ENCODE assay signal across 9 cellular contexts in genomic region chr17:42072323-42073187, GRCh38. TPM values are rescaled to one million over a fixed set of nuclear protein-coding genes. Genes with fewer than 3 reads are reported as not detected.
A peak's percentile ranks its signal among the peaks of the same experiment; 100 is the strongest.
DNase-seq lines count a peak whose midpoint lies in the region; ATAC-seq and TF ChIP-seq lines count a peak whose summit lies in the region.
"Had no signal": no experiment of that assay in that cellular context is flagged by ENCODE, and none has a peak within 500 bp of the region (broad histone marks: within the 10 kb centered on the region; RNA-seq: fewer than 3 reads in every experiment).

No MANE protein-coding gene starts in this region.

- no peak overlapping the region for H2BK5ac ChIP-seq in mesendoderm (ENCODE audit: low read length)

- no peak overlapping the region for H4K8ac ChIP-seq in mesendoderm (ENCODE audit: low read depth, low read length)

- CTCF ChIA-PET in mammary epithelial cell (lab: Charles Lee; ENCODE audit: low non-redundant PET), result no interaction called here

- H3K23ac ChIP-seq in mesendoderm (ENCODE audit: low read length), result no peak overlapping the region

- peak overlapping the region; percentile 28 for H2AFZ ChIP-seq in mammary epithelial cell (ENCODE audit: low read depth, low read length)

- H2BK15ac ChIP-seq in mesendoderm (replicated peaks; ENCODE audit: low read depth), result no peak overlapping the region

- ATAC-seq in HG03442 (IDR thresholded peaks at IDR 0.05; ENCODE audit: unreplicated experiment) (no peak), GM18909 (IDR thresholded peaks at IDR 0.05; ENCODE audit: poor library complexity, unreplicated experiment) (no peak)

- H3K4me1 ChIP-seq in HUES64 (ENCODE audit: insufficient read depth, low read length), result peaks cover 6% of the 10 kb centered on the region
- H3K4me1 ChIP-seq in mammary epithelial cell (ENCODE audit: insufficient read depth, low read length), result peaks cover 4% of the 10 kb centered on the region
- peaks cover 2% of the 10 kb centered on the region for H3K4me1 ChIP-seq in mesendoderm (ENCODE audit: control insufficient read depth, low read depth, low read length)

- H3K9ac ChIP-seq in HUES64 (ENCODE audit: low read depth, low read length) (0 out of 2 replicates have a peak overlapping the region, but pooled peaks have one; percentile 51), mammary epithelial cell (ENCODE audit: insufficient read depth, low read length) (no peak overlapping the region), mesendoderm (ENCODE audit: low read length) (peak overlapping the region; percentile 31)

- peaks cover 7% of the 10 kb centered on the region; the same call in 1 of the 2 replicates for H3K27me3 ChIP-seq in HUES64 (ENCODE audit: insufficient read depth, low read length)
- H3K27me3 ChIP-seq in mammary epithelial cell (ENCODE audit: insufficient read depth, low read length), result peaks cover 7% of the 10 kb centered on the region
- no peaks in the 10 kb centered on the region for H3K27me3 ChIP-seq in mesendoderm (ENCODE audit: insufficient read depth, low read length, poor library complexity)

- H3K79me2 ChIP-seq in mammary epithelial cell (ENCODE audit: insufficient read depth, low read length) (no peaks in the 10 kb centered on the region), mesendoderm (ENCODE audit: control insufficient read depth, insufficient read depth, low read length) (no peaks in the 10 kb centered on the region)

- H2BK120ac ChIP-seq in mesendoderm (ENCODE audit: low read depth, low read length), result no peak overlapping the region

- in situ Hi-C loops in mammary epithelial cell (cut with MboI; ENCODE audit: low sequenced_read_pairs in 2 of 2), result no loop called here

- 4% methylated on average over 66 of the region's 67 CpGs for WGBS in HUES64
- 11% methylated on average over 6 of the region's 67 CpGs for WGBS in mammary epithelial cell (ENCODE audit: low coverage, missing lambda C conversion rate)
- WGBS in mesendoderm (ENCODE audit: extremely low coverage, insufficient coverage, low lambda C conversion rate), result no CpG with 5 or more reads among the region's 67 CpGs

- no peak overlapping the region for H2AK5ac ChIP-seq in mesendoderm (ENCODE audit: low read length)

- no peaks in the 10 kb centered on the region for H3K9me3 ChIP-seq in HUES64 (ENCODE audit: insufficient read depth, low read depth, low read length)
- no peaks in the 10 kb centered on the region for H3K9me3 ChIP-seq in mammary epithelial cell (replicated peaks; ENCODE audit: insufficient read depth, low read length)

- intact Hi-C loops in mammary epithelial cell (cut with micrococcal nuclease), result no loop called here

- H3K79me1 ChIP-seq in mesendoderm (ENCODE audit: low read length), result no peaks in the 10 kb centered on the region

- H4K5ac ChIP-seq in mesendoderm (ENCODE audit: low read length), result no peak overlapping the region

- no peak overlapping the region for H3K27ac ChIP-seq in HUES64 (ENCODE audit: low read depth, low read length)
- H3K27ac ChIP-seq in mammary epithelial cell (ENCODE audit: insufficient read depth, low read depth, low read length), result no peak overlapping the region
- no peak overlapping the region for H3K27ac ChIP-seq in mesendoderm (ENCODE audit: low read depth, low read length)

- TF ChIP-seq CTCF in mammary epithelial cell (conservative IDR thresholded peaks at IDR 0.05 in 1 of 2, IDR thresholded peaks at IDR 0.05 in 1 of 2; ENCODE audit: extremely low read depth in 1 of 2, insufficient read depth in 1 of 2, low read depth in 1 of 2, low read length in 2 of 2), result no peak

- dilution Hi-C loops in mammary epithelial cell (cut with HindIII; ENCODE audit: low sequenced_read_pairs), result no loop called here

- no peaks in the 10 kb centered on the region for H4K20me1 ChIP-seq in mammary epithelial cell (ENCODE audit: insufficient read depth, low read length)

- no TSS peak for BruUV-seq in mammary epithelial cell (replicated peaks; lab: Mats Ljungman, UMichigan)

- H3K4me3 ChIP-seq in HUES64 (ENCODE audit: low read length), result peak overlapping the region; percentile 71
- H3K4me3 ChIP-seq in mammary epithelial cell (replicated peaks in 1 of 3; ENCODE audit: insufficient read depth in 1 of 3, low read depth in 2 of 3, low read length in 3 of 3), result peak overlapping the region in 1 of 3 experiments; percentile 8
- no peak overlapping the region for H3K4me3 ChIP-seq in mesendoderm (ENCODE audit: low read length)

- H3K4me2 ChIP-seq in mammary epithelial cell (ENCODE audit: insufficient read depth, low read depth, low read length) (peak overlapping the region; percentile 64), mesendoderm (ENCODE audit: low read length) (peak overlapping the region; percentile 30)

- peak overlapping the region; percentile 71 for H3K56ac ChIP-seq in mesendoderm (ENCODE audit: low read length)

- H3K18ac ChIP-seq in mesendoderm (ENCODE audit: low read length), result peak overlapping the region; percentile 20

- peak overlapping the region; percentile 50 for H3K4ac ChIP-seq in mesendoderm (ENCODE audit: low read depth, low read length)

- H3K36me3 ChIP-seq in HUES64 (ENCODE audit: insufficient read depth, low read length), result no peaks in the 10 kb centered on the region
- H3K36me3 ChIP-seq in mammary epithelial cell (ENCODE audit: insufficient read depth, low read length), result no peaks in the 10 kb centered on the region
- no peaks in the 10 kb centered on the region for H3K36me3 ChIP-seq in mesendoderm (ENCODE audit: control insufficient read depth, insufficient read depth, low read length)

- DNase-seq in AG20443 (ENCODE audit: low spot score), result peak; percentile 45
- no peak for DNase-seq in mammary epithelial cell
- DNase-seq in mesendoderm, result no peak
- DNase-seq in COLO668 (lab: John Stamatoyannopoulos, UW; ENCODE audit: unreplicated experiment), result no peak
- no peak for DNase-seq in NCI-H1105 (lab: John Stamatoyannopoulos, UW)
- DNase-seq: NCI-H1048 had no signal

RNA-seq across cellular contexts. Expression of gene C17orf113, which starts 22.2 kb away (rescaled TPM):
- 0.55 TPM for polyA plus RNA-seq in HUES64 (2013, experiment 1 of 2)
- polyA plus RNA-seq in HUES64 (2013, experiment 2 of 2), result 1.3 TPM
- 1 to 10 TPM; 1.0 to 1.7 TPM for total RNA-seq in mammary epithelial cell
- polyA plus RNA-seq in mammary epithelial cell, result 0.24 TPM
- polyA minus RNA-seq in mammary epithelial cell, result not detected
- 0.29 TPM for polyA plus RNA-seq in mesendoderm (2013, experiment 1 of 2)
- polyA plus RNA-seq in mesendoderm (2013, experiment 2 of 2), result 0.20 TPM

RNA-seq across cellular contexts. Expression of gene ZNF385C, which starts 25.7 kb away (rescaled TPM):
- 3.4 TPM for polyA plus RNA-seq in HUES64 (2013, experiment 1 of 2)
- polyA plus RNA-seq in HUES64 (2013, experiment 2 of 2), result 4.6 TPM
- total RNA-seq in mammary epithelial cell, result under 1 TPM; 0.17 to 0.28 TPM
- 0.10 TPM for polyA plus RNA-seq in mammary epithelial cell
- 0.31 TPM for polyA minus RNA-seq in mammary epithelial cell
- 3.5 TPM for polyA plus RNA-seq in mesendoderm (2013, experiment 1 of 2)
- polyA plus RNA-seq in mesendoderm (2013, experiment 2 of 2), result 3.2 TPM

RNA-seq across cellular contexts. Expression of gene DHX58, which starts 40.0 kb away (rescaled TPM):
- polyA plus RNA-seq in HUES64 (2013, experiment 1 of 2), result 2.3 TPM
- polyA plus RNA-seq in HUES64 (2013, experiment 2 of 2), result 2.9 TPM
- 10 to 100 TPM; 11.7 to 12.2 TPM for total RNA-seq in mammary epithelial cell
- 4.8 TPM for polyA plus RNA-seq in mammary epithelial cell
- 11.0 TPM for polyA minus RNA-seq in mammary epithelial cell
- polyA plus RNA-seq in mesendoderm (2013, experiment 1 of 2), result 1.6 TPM
- polyA plus RNA-seq in mesendoderm (2013, experiment 2 of 2), result 1.5 TPM

RNA-seq across cellular contexts. Expression of gene KAT2A, which starts 48.6 kb away (rescaled TPM):
- 21.3 TPM for polyA plus RNA-seq in HUES64 (2013, experiment 1 of 2)
- polyA plus RNA-seq in HUES64 (2013, experiment 2 of 2), result 22.0 TPM
- 10 to 100 TPM; 12.7 to 30.4 TPM for total RNA-seq in mammary epithelial cell
- polyA plus RNA-seq in mammary epithelial cell, result 24.6 TPM
- polyA minus RNA-seq in mammary epithelial cell, result 22.1 TPM
- polyA plus RNA-seq in mesendoderm (2013, experiment 1 of 2), result 24.6 TPM
- 23.2 TPM for polyA plus RNA-seq in mesendoderm (2013, experiment 2 of 2)

RNA-seq across cellular contexts. Expression of gene HSPB9, which starts 50.0 kb away (rescaled TPM):
- 0.20 TPM for polyA plus RNA-seq in HUES64 (2013, experiment 1 of 2)
- polyA plus RNA-seq in HUES64 (2013, experiment 2 of 2), result 0.25 TPM
- not detected for total RNA-seq in mammary epithelial cell
- polyA plus RNA-seq in mammary epithelial cell, result not detected
- polyA minus RNA-seq in mammary epithelial cell, result not detected
- 0.13 TPM for polyA plus RNA-seq in mesendoderm (2013, experiment 1 of 2)
- 0.10 TPM for polyA plus RNA-seq in mesendoderm (2013, experiment 2 of 2)
